8 cellular contexts compared by ENCODE assay signal in genomic region chr1:2586154-2587070, GRCh38.
DNase-seq lines count a peak whose midpoint lies in the region; ATAC-seq and TF ChIP-seq lines count a peak whose summit lies in the region.

TSS of gene PRXL2B (plus strand) at chr1:2586777. CDS start at chr1:2586886, 109 bp downstream.

- ATAC-seq in HG03378 (IDR thresholded peaks at IDR 0.05; ENCODE audit: unreplicated experiment), result peak; percentile 33

- TF ChIP-seq POLR2A in GM19099 (IDR thresholded peaks at IDR 0.05; ENCODE audit: extremely low read depth, insufficient read length, low read depth), result peak; percentile 68

- DNase-seq in AML-193 (lab: John Stamatoyannopoulos, UW) (peak; percentile 91 to 96), NCI-H510A treated with DMSO at 0.1 percent for 48 hours (lab: John Stamatoyannopoulos, UW) (peak; percentile 98), cerebellar nuclear complex (lab: John Stamatoyannopoulos, UW) (peak; percentile 96), islet precursor cell (peak; percentile 99)
- peak; percentile 92 for DNase-seq in activated CD4-positive, alpha-beta T cell treated with anti-CD3 and anti-CD28 coated beads for 1 hour
- DNase-seq in stimulated activated CD4-positive, alpha-beta T cell treated with anti-CD3 and anti-CD28 coated beads, Interleukin-12 subunit alpha, Interleukin-12 subunit beta, amount 100 ng/mL, for 4 hours, result peak; percentile 99

Comparison
In these comparisons a context has a peak if more than half of its experiments do, and no peak if none do; other contexts are left out.
1. Peak in every context shown above with its lines: DNase-seq and ATAC-seq.